ENCODE assay signal across 9 cellular contexts in the genomic region with DNA sequence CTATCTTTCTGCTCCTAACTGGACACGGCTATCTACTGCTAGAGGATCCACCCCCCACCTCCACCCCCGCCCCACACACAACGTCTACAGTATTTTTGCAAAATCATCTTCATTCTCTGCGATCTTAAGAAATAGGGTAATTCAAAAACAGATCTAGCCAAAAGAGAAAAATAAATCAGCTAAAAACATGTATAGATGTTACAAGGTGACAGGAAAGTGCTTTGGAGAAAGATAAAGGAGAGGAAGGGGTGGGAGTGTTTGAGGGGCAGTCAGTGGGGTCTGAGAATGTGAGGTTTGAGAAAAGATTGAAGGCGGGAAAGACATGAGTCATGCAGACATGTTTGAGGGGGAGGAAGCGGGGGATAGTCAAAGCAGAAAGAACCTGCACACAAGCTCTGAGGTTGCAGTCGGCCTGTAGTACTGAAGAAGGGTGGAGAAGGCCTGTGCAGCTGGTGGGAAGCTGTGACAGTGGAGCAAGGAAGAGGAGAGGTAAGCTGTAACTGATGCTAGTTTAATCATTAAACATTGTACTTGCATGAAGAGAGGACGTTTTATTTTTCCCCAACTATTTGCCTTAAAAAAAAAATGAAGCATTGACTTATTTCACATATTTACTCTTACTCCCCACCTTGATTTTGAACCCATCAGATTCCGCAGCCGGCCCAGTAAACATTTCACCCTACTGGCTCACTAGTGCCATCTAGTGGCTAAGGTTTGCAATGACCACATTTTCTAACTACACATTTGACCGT.
DNase-seq lines count a peak whose midpoint lies in the region; TF ChIP-seq lines count a peak whose summit lies in the region.
"Had no signal": no experiment of that assay in that cellular context is flagged by ENCODE, and none has a peak within 500 bp of the region (broad histone marks: within the 10 kb centered on the region; RNA-seq: fewer than 3 reads in every experiment).

No MANE protein-coding gene starts in this region.

- H3K79me2 ChIP-seq in GM23248 (ENCODE audit: insufficient read depth): no peaks in the 10 kb centered on the region
- H3K79me2 ChIP-seq in hepatocyte: no peaks in the 10 kb centered on the region

- H3K27ac ChIP-seq in GM23248: no peak overlapping the region
- H3K27ac ChIP-seq in hepatocyte: no peak overlapping the region
- H3K27ac ChIP-seq in spleen: no peak overlapping the region
- H3K27ac ChIP-seq: BLaER1 had no signal

- H3K9me3 ChIP-seq in GM23248 (ENCODE audit: low read depth): no peaks in the 10 kb centered on the region
- no peaks in the 10 kb centered on the region for H3K9me3 ChIP-seq in hepatocyte (ENCODE audit: low read depth)
- H3K9me3 ChIP-seq in spleen: no peaks in the 10 kb centered on the region
- H3K9me3 ChIP-seq: BLaER1 had no signal

- TF ChIP-seq CTCF in hepatocyte (IDR thresholded peaks at IDR 0.05; ENCODE audit: poor library complexity) (peak; percentile 89), spleen (IDR thresholded peaks at IDR 0.05 in 8 of 11, conservative IDR thresholded peaks at IDR 0.05 in 3 of 11) (peak; percentile 26 to 83 (median 71))

- intact Hi-C loops in spleen (cut with DNase I; ENCODE audit: low total_unique reads): no loop called here

- H3K36me3 ChIP-seq in GM23248 (ENCODE audit: low read depth): no peaks in the 10 kb centered on the region
- no peaks in the 10 kb centered on the region for H3K36me3 ChIP-seq in hepatocyte (replicated peaks; ENCODE audit: insufficient read depth, low read depth)
- H3K36me3 ChIP-seq in spleen: no peaks in the 10 kb centered on the region
- H3K36me3 ChIP-seq: BLaER1 had no signal

- H3K4me2 ChIP-seq in GM23248 (ENCODE audit: unreplicated experiment): no peak overlapping the region
- no peak overlapping the region for H3K4me2 ChIP-seq in hepatocyte
- H3K4me2 ChIP-seq: BLaER1 had no signal

- H3K4me1 ChIP-seq in GM23248 (ENCODE audit: insufficient read depth) (no peaks in the 10 kb centered on the region), hepatocyte (ENCODE audit: insufficient read depth) (no peaks in the 10 kb centered on the region), spleen (peaks cover 0 to 4% (median 0%) of the 10 kb centered on the region in 6 donors)
- H3K4me1 ChIP-seq: BLaER1 had no signal

- TF ChIP-seq POLR2A in spleen (IDR thresholded peaks at IDR 0.05): no peak

- no peaks in the 10 kb centered on the region for H4K20me1 ChIP-seq in GM23248 (ENCODE audit: insufficient read depth)
- H4K20me1 ChIP-seq in hepatocyte (ENCODE audit: insufficient read depth, poor library complexity, severe bottlenecking): no peaks in the 10 kb centered on the region
- H4K20me1 ChIP-seq: BLaER1 had no signal

- H3K9me2 ChIP-seq in GM23248 (ENCODE audit: insufficient read depth) (no peaks in the 10 kb centered on the region), hepatocyte (replicated peaks; ENCODE audit: insufficient read depth) (no peaks in the 10 kb centered on the region)

- H3F3A ChIP-seq in GM23248 (ENCODE audit: insufficient read depth): no peaks in the 10 kb centered on the region

- in situ Hi-C loops in GM23248 (cut with MboI): no loop called here

- no peak overlapping the region for H3K9ac ChIP-seq in GM23248
- H3K9ac ChIP-seq: BLaER1 had no signal

- 25 to 31% methylated on average over 11 of the region's 11 CpGs for WGBS in GM23248 (ENCODE audit: low coverage in 1 of 2, low lambda C conversion rate in 2 of 2, missing lambda C conversion rate in 2 of 2), 2 experiments
- 53% methylated on average over 11 of the region's 11 CpGs for WGBS in hepatocyte (ENCODE audit: low lambda C conversion rate, missing lambda C conversion rate)
- WGBS in spleen, 5 donors: 24 to 32% (median 28%) methylated on average over 11 of the region's 11 CpGs

- H2AFZ ChIP-seq in GM23248 (peak overlapping the region; percentile 5; the same call in 1 of the 2 replicates), hepatocyte (no peak overlapping the region)

- H3K4me3 ChIP-seq in GM23248: no peak overlapping the region
- H3K4me3 ChIP-seq in hepatocyte: no peak overlapping the region
- H3K4me3 ChIP-seq in spleen: no peak overlapping the region
- H3K4me3 ChIP-seq: BLaER1 had no signal

- DNase-seq in NCI-H1417 (lab: John Stamatoyannopoulos, UW): peak; percentile 45 to 84 (median 76)
- no peak for DNase-seq in NCI-H1417 treated with DMSO at 0.1 percent for 48 hours (lab: John Stamatoyannopoulos, UW)
- DNase-seq in GM23248: peak; percentile 81
- peak; percentile 55 to 59 for DNase-seq in Kasumi-1 (lab: John Stamatoyannopoulos, UW)
- peak; percentile 53 for DNase-seq in SK-N-DZ (ENCODE audit: low spot score)
- peak; percentile 12 for DNase-seq in amniotic stem cell (lab: John Stamatoyannopoulos, UW)
- peak; percentile 84 for DNase-seq in hepatocyte (ENCODE audit: low spot score)
- no peak for DNase-seq in spleen

- H3K27me3 ChIP-seq in GM23248 (replicated peaks; ENCODE audit: insufficient read depth) (peaks cover 6% of the 10 kb centered on the region; the same call in 1 of the 2 replicates), hepatocyte (no peaks in the 10 kb centered on the region), spleen (replicated peaks in 1 of 7) (no peaks in the 10 kb centered on the region)
- H3K27me3 ChIP-seq: BLaER1 had no signal

Comparison
In these comparisons a context has a peak if more than half of its experiments do, and no peak if none do; other contexts are left out.
1. DNase-seq: peak in NCI-H1417 (3 of 3), GM23248 (single experiment), Kasumi-1 (2 of 2), SK-N-DZ (single experiment), amniotic stem cell (single experiment) and hepatocyte (single experiment); none in NCI-H1417 treated with DMSO at 0.1 percent for 48 hours (single experiment) and spleen (single experiment).